In genomic region chr15:57236561-57237281, GRCh38 we compare ENCODE assay signal across 2 cellular contexts.
TF ChIP-seq lines count a peak whose summit lies in the region.

No MANE protein-coding gene starts in this region.

TF ChIP-seq in A549, 52 proteins besides CTCF, POLR2A, EP300 and RAD21 (continued from another document):
- no peak for TF ChIP-seq NPAS2 (CRISPR knock-in tag; IDR thresholded peaks at IDR 0.05; ENCODE audit: borderline replicate concordance)

TF ChIP-seq in K562, 482 proteins besides CTCF, POLR2A, EP300 and RAD21 (continued from another document):
- TF ChIP-seq CTCFL (IDR thresholded peaks at IDR 0.05; ENCODE audit: borderline replicate concordance, insufficient read depth, low read depth, low read length, poor library complexity, severe bottlenecking) (no peak), ZNF316 (IDR thresholded peaks at IDR 0.05) (no peak), FUS (optimal IDR thresholded peaks at IDR 0.05; ENCODE audit: low read depth, low read length) (no peak), JUND (IDR thresholded peaks at IDR 0.05; ENCODE audit: borderline replicate concordance, low read depth, low read length) (no peak), JUND (tag; IDR thresholded peaks at IDR 0.05; ENCODE audit: borderline replicate concordance, low read depth, low read length) (no peak), CBFA2T2 (conservative IDR thresholded peaks at IDR 0.05) (no peak), TFAM (CRISPR knock-in tag; conservative IDR thresholded peaks at IDR 0.05) (no peak), E2F4 (CRISPR knock-in tag; IDR thresholded peaks at IDR 0.05; ENCODE audit: low read depth) (no peak), CEBPZ (IDR thresholded peaks at IDR 0.05; ENCODE audit: borderline replicate concordance, low read depth, low read length) (no peak), E2F3 (CRISPR knock-in tag; IDR thresholded peaks at IDR 0.05) (no peak), SRSF3 (IDR thresholded peaks at IDR 0.05; ENCODE audit: insufficient read depth, low read length) (no peak), HOXB6 (CRISPR knock-in tag; IDR thresholded peaks at IDR 0.05; ENCODE audit: borderline replicate concordance) (no peak)
TF ChIP-seq in K562: peak in this region for 0.
